In genomic region chr19:3132971-3133792, GRCh38 we compare ENCODE assay signal across 8 cellular contexts. TPM values are rescaled to one million over a fixed set of nuclear protein-coding genes. Genes with fewer than 3 reads are reported as not detected.
A peak's percentile ranks its signal among the peaks of the same experiment; 100 is the strongest.
DNase-seq lines count a peak whose midpoint lies in the region; ATAC-seq, FAIRE-seq and TF ChIP-seq lines count a peak whose summit lies in the region.

No MANE protein-coding gene starts in this region.

- no peak overlapping the region for H2AFZ ChIP-seq in hepatocyte

- H3K9me2 ChIP-seq in hepatocyte (replicated peaks; ENCODE audit: insufficient read depth): no peaks in the 10 kb centered on the region

- no peaks in the 10 kb centered on the region for H3K9me3 Mint-ChIP-seq in activated T-cell treated with anti-CD3 and anti-CD28 coated beads, Interleukin-2, amount 50 U/mL, for 72 hours

- no peaks in the 10 kb centered on the region for H3K79me2 ChIP-seq in hepatocyte

- CTCF ChIA-PET in GM10248 (lab: Yijun Ruan, JAX): interaction anchor here (0.9 to 9.7 kb wide), 6 partner anchors 9 to 497 kb away, joined by 3 to 78 read pairs (median 8); no protein-coding TSS in a partner anchor

- H3K36me3 ChIP-seq in hepatocyte (replicated peaks; ENCODE audit: insufficient read depth, low read depth): no peaks in the 10 kb centered on the region

- intact Hi-C loops in left cardiac atrium (cut with DNase I): no loop called here

- POLR2A ChIA-PET in GM10248 (lab: Yijun Ruan, JAX): no interaction called here

- TF ChIP-seq CTCF in GM10248 (IDR thresholded peaks at IDR 0.05; ENCODE audit: control extremely low read depth, extremely low read depth, low read depth, missing control alignments) (no peak), hepatocyte (IDR thresholded peaks at IDR 0.05; ENCODE audit: poor library complexity) (no peak), D721Med (IDR thresholded peaks at IDR 0.05; ENCODE audit: insufficient read depth, missing control alignments) (no peak)

- H4K20me1 ChIP-seq in hepatocyte (ENCODE audit: insufficient read depth, poor library complexity, severe bottlenecking): no peaks in the 10 kb centered on the region

- DNase-seq in GM10248 (ENCODE audit: extremely low spot score) (peak; percentile 81), OCI-M1 (lab: John Stamatoyannopoulos, UW) (peak; percentile 88), left cardiac atrium (no peak), hepatocyte (ENCODE audit: low spot score) (no peak), D721Med (ENCODE audit: insufficient read length, low spot score) (no peak)
- DNase-seq in activated T-cell treated with anti-CD3 and anti-CD28 coated beads, Interleukin-2, amount 50 U/mL, for 72 hours: peak; percentile 89 to 92
- peak; percentile 81 to 83 for DNase-seq in stimulated activated CD4-positive, alpha-beta T cell treated with anti-CD3 and anti-CD28 coated beads, Interleukin-2, amount 100 ng/mL, for 24 hours

- WGBS in hepatocyte (ENCODE audit: low lambda C conversion rate, missing lambda C conversion rate): 77% methylated on average over 24 of the region's 24 CpGs

- H3K27ac ChIP-seq in hepatocyte: no peak overlapping the region

- H3K4me1 ChIP-seq in hepatocyte (ENCODE audit: insufficient read depth): no peaks in the 10 kb centered on the region

- no peak for FAIRE-seq in D721Med (lab: Jason Lieb, UNC)

- H3K4me2 ChIP-seq in hepatocyte: no peak overlapping the region

- no peaks in the 10 kb centered on the region for H3K36me3 Mint-ChIP-seq in activated T-cell treated with anti-CD3 and anti-CD28 coated beads, Interleukin-2, amount 50 U/mL, for 72 hours (ENCODE audit: insufficient read depth in 2 of 2)

- peaks cover 41% of the 10 kb centered on the region for H3K4me1 Mint-ChIP-seq in activated T-cell treated with anti-CD3 and anti-CD28 coated beads, Interleukin-2, amount 50 U/mL, for 72 hours (ENCODE audit: low read depth)

- no peaks in the 10 kb centered on the region for H3K27me3 ChIP-seq in hepatocyte

- peak overlapping the region; percentile 71 to 84 for H3K4me3 Mint-ChIP-seq in activated T-cell treated with anti-CD3 and anti-CD28 coated beads, Interleukin-2, amount 50 U/mL, for 72 hours

- H3K27ac Mint-ChIP-seq in activated T-cell treated with anti-CD3 and anti-CD28 coated beads, Interleukin-2, amount 50 U/mL, for 72 hours: peak overlapping the region; percentile 60

- H3K4me3 ChIP-seq in hepatocyte: no peak overlapping the region

- no peaks in the 10 kb centered on the region for H3K9me3 ChIP-seq in hepatocyte (ENCODE audit: low read depth)

- H3K27me3 Mint-ChIP-seq in activated T-cell treated with anti-CD3 and anti-CD28 coated beads, Interleukin-2, amount 50 U/mL, for 72 hours (ENCODE audit: low read depth): peaks cover 7% of the 10 kb centered on the region

- ATAC-seq in HG03039 (IDR thresholded peaks at IDR 0.05; ENCODE audit: unreplicated experiment) (peak; percentile 51), left cardiac atrium (peak; percentile 67 to 77)
- ATAC-seq in activated T-cell treated with anti-CD3 and anti-CD28 coated beads, Interleukin-2, amount 50 U/mL, for 72 hours (replicated peaks in 1 of 2): peak; percentile 95 to 98

RNA-seq across cellular contexts. Expression of gene GNA15, which starts 2.7 kb away (rescaled TPM):
- total RNA-seq in activated T-cell treated with anti-CD3 and anti-CD28 coated beads, Interleukin-2, amount 50 U/mL, for 72 hours: 10 to 100 TPM; 32.8 to 66.5 TPM
- total RNA-seq in left cardiac atrium (1 to 10 TPM; 4.3 to 6.1 TPM), hepatocyte (0.24 and 1.5 TPM in 2 replicates)
- polyA plus RNA-seq in hepatocyte: 0.29 and 0.45 TPM in 2 replicates

RNA-seq across cellular contexts. Expression of gene GNA11, which starts 39.0 kb away (rescaled TPM):
- total RNA-seq in activated T-cell treated with anti-CD3 and anti-CD28 coated beads, Interleukin-2, amount 50 U/mL, for 72 hours: 1 to 10 TPM; 7.7 to 8.4 TPM
- total RNA-seq in left cardiac atrium (10 to 100 TPM; 55.1 to 64.3 TPM), hepatocyte (53.8 and 60.2 TPM in 2 replicates)
- polyA plus RNA-seq in hepatocyte: 100 and 115 TPM in 2 replicates

RNA-seq across cellular contexts. Expression of gene S1PR4, which starts 45.4 kb away (rescaled TPM):
- total RNA-seq in activated T-cell treated with anti-CD3 and anti-CD28 coated beads, Interleukin-2, amount 50 U/mL, for 72 hours: 10 to 100 TPM; 41.1 to 43.4 TPM
- total RNA-seq in left cardiac atrium: 1 to 10 TPM; 1.5 to 1.6 TPM
- 0.07 TPM in 1 of 2 replicates, not detected in the other for total RNA-seq in hepatocyte
- 0.16 TPM in 1 of 2 replicates, not detected in the other for polyA plus RNA-seq in hepatocyte

RNA-seq across cellular contexts. Expression of gene NCLN, which starts 52.5 kb away (rescaled TPM):
- 10 to 100 TPM; 35.0 to 38.7 TPM for total RNA-seq in activated T-cell treated with anti-CD3 and anti-CD28 coated beads, Interleukin-2, amount 50 U/mL, for 72 hours
- total RNA-seq in left cardiac atrium (10 to 100 TPM; 32.8 to 48.9 TPM), hepatocyte (42.8 and 44.9 TPM in 2 replicates)
- polyA plus RNA-seq in hepatocyte: 85.5 and 94.2 TPM in 2 replicates

Comparison
In these comparisons a context has a peak if more than half of its experiments do, and no peak if none do; other contexts are left out.
1. DNase-seq: peak in GM10248 (single experiment), OCI-M1 (single experiment), activated T-cell treated with anti-CD3 and anti-CD28 coated beads, Interleukin-2, amount 50 U/mL, for 72 hours (2 of 2) and stimulated activated CD4-positive, alpha-beta T cell treated with anti-CD3 and anti-CD28 coated beads, Interleukin-2, amount 100 ng/mL, for 24 hours (2 of 2); none in left cardiac atrium (single experiment), hepatocyte (single experiment) and D721Med (single experiment).
2. RNA of gene GNA15, which starts 2.7 kb away (total RNA-seq): 32.8 to 66.5 TPM in activated T-cell treated with anti-CD3 and anti-CD28 coated beads, Interleukin-2, amount 50 U/mL, for 72 hours; 4.3 to 6.1 TPM in left cardiac atrium and 0.24 to 1.5 TPM in hepatocyte; every median in the first group is over 4 times any median in the second.
3. RNA of gene S1PR4, which starts 45.4 kb away (total RNA-seq): 41.1 to 43.4 TPM in activated T-cell treated with anti-CD3 and anti-CD28 coated beads, Interleukin-2, amount 50 U/mL, for 72 hours; 1.5 to 1.6 TPM in left cardiac atrium and 0.07 TPM in hepatocyte; every median in the first group is over 10 times any median in the second.
4. Peak in every context shown above with its lines, with median percentiles within 50 percentile points of each other: ATAC-seq.